ENCODE assay signal across 2 cellular contexts in genomic region chr20:52749938-52750337, GRCh38.
TF ChIP-seq lines count a peak whose summit lies in the region.

No MANE protein-coding gene starts in this region.

TF ChIP-seq in HepG2, 621 proteins besides CTCF, POLR2A, EP300 and RAD21 (continued from another document):
- TF ChIP-seq DBP (CRISPR knock-in tag; IDR thresholded peaks at IDR 0.05; ENCODE audit: not compliant biosample characterization) (no peak), BRD4 (CRISPR knock-in tag; IDR thresholded peaks at IDR 0.05) (no peak), ZBTB21 (CRISPR knock-in tag; IDR thresholded peaks at IDR 0.05) (no peak), MTERF4 (CRISPR knock-in tag; IDR thresholded peaks at IDR 0.05) (no peak)

TF ChIP-seq in K562, 482 proteins besides CTCF, POLR2A, EP300 and RAD21 (continued from another document):
- TF ChIP-seq ZNF75A (CRISPR knock-in tag; IDR thresholded peaks at IDR 0.05): no peak
